In genomic region chr17:36629252-36629847, GRCh38 we compare ENCODE assay signal across 8 cellular contexts. TPM values are rescaled to one million over a fixed set of nuclear protein-coding genes. Genes with fewer than 3 reads are reported as not detected.
A peak's percentile ranks its signal among the peaks of the same experiment; 100 is the strongest.
DNase-seq lines count a peak whose midpoint lies in the region; ATAC-seq and TF ChIP-seq lines count a peak whose summit lies in the region.

No MANE protein-coding gene starts in this region.

- H3K36me3 Mint-ChIP-seq in immature natural killer cell: peaks cover 0 to 4% (median 0%) of the 10 kb centered on the region in 3 donors

- peak; percentile 41 for DNase-seq in NK-92 treated with Interleukin-12 subunit alpha and Interleukin-12 subunit beta, amount 100 ng/mL, for 24 hours (lab: John Stamatoyannopoulos, UW)
- no peak for DNase-seq in NK-92 (lab: John Stamatoyannopoulos, UW; ENCODE audit: unreplicated experiment)
- peak; percentile 42 for DNase-seq in NCI-H2107 (lab: John Stamatoyannopoulos, UW)
- DNase-seq in UCSD-AML1 (lab: John Stamatoyannopoulos, UW; ENCODE audit: unreplicated experiment): peak; percentile 79
- DNase-seq in body of pancreas: peak; percentile 72 to 83 (median 76)
- peak; percentile 68 to 76 (median 72) for DNase-seq in immature natural killer cell
- peak; percentile 57 to 87 (median 71) for DNase-seq in stimulated activated CD4-positive, alpha-beta T cell treated with anti-CD3 and anti-CD28 coated beads, Interleukin-12 subunit alpha, Interleukin-12 subunit beta, amount 100 ng/mL, for 48 hours (ENCODE audit: low read depth in 2 of 3, low spot score in 1 of 3)

- no peaks in the 10 kb centered on the region for H3K36me3 ChIP-seq in body of pancreas (replicated peaks in 1 of 2; ENCODE audit: insufficient read depth in 1 of 2, low read depth in 2 of 2)

- WGBS in body of pancreas, 2 donors: 1 to 40% methylated on average over 2 to 11 of the region's 14 CpGs

- H3K9me3 ChIP-seq in body of pancreas: no peaks in the 10 kb centered on the region

- no peak overlapping the region for H3K27ac ChIP-seq in body of pancreas

- no peaks in the 10 kb centered on the region for H3K4me1 ChIP-seq in body of pancreas

- no peaks in the 10 kb centered on the region for H3K4me1 Mint-ChIP-seq in immature natural killer cell

- no peaks in the 10 kb centered on the region for H3K9me3 Mint-ChIP-seq in immature natural killer cell

- ATAC-seq in body of pancreas (peak; percentile 80), GM19351 (IDR thresholded peaks at IDR 0.05; ENCODE audit: unreplicated experiment) (no peak)

- peak overlapping the region in 1 of 6 donors; percentile 35 for H3K27ac Mint-ChIP-seq in immature natural killer cell

- no peak overlapping the region for H3K4me3 ChIP-seq in body of pancreas

- peaks cover 0 to 2% (median 0%) of the 10 kb centered on the region in 3 donors for H3K27me3 Mint-ChIP-seq in immature natural killer cell (ENCODE audit: low read depth in 3 of 3)

- intact Hi-C loops in body of pancreas (cut with DNase I): no loop called here

- peak; percentile 87 to 99 (median 95) for TF ChIP-seq CTCF in body of pancreas (IDR thresholded peaks at IDR 0.05)

- no peak for TF ChIP-seq POLR2A in body of pancreas (IDR thresholded peaks at IDR 0.05)

- H3K4me3 Mint-ChIP-seq in immature natural killer cell: no peak overlapping the region

- H3K27me3 ChIP-seq in body of pancreas: no peaks in the 10 kb centered on the region

RNA-seq across cellular contexts. Expression of gene MRM1, which starts 28.0 kb away (rescaled TPM):
- 1 to 10 TPM; 7.3 to 7.9 TPM for total RNA-seq in body of pancreas
- 1 to 10 TPM in 2 of 3 donors, not detected in 1; 2.0 to 6.4 TPM for polyA plus RNA-seq in immature natural killer cell

RNA-seq across cellular contexts. Expression of gene DHRS11, which starts 37.7 kb away (rescaled TPM):
- 10 to 100 TPM in 1 of 2 donors, 1 to 10 TPM in 1; 7.0 to 16.5 TPM for total RNA-seq in body of pancreas
- 1 to 10 TPM in 2 of 3 donors, not detected in 1; 3.3 to 6.0 TPM for polyA plus RNA-seq in immature natural killer cell
